In genomic region chr4:1726146-1726934, GRCh38 we compare ENCODE assay signal across 8 cellular contexts. TPM values are rescaled to one million over a fixed set of nuclear protein-coding genes. Genes with fewer than 3 reads are reported as not detected.
DNase-seq lines count a peak whose midpoint lies in the region; ATAC-seq and TF ChIP-seq lines count a peak whose summit lies in the region.

No MANE protein-coding gene starts in this region.

- CTCF ChIA-PET in BJ (lab: Yijun Ruan, JAX): interaction anchor here (0.8 to 11.5 kb wide), 13 partner anchors 8 to 371 kb away, joined by 3 to 167 read pairs (median 5); partner anchors contain the start of gene SLBP

- ATAC-seq in left colon (peak; percentile 69), GM19328 (IDR thresholded peaks at IDR 0.05; ENCODE audit: unreplicated experiment) (no peak)

- peak; percentile 98 for TF ChIP-seq CTCF in BJ (IDR thresholded peaks at IDR 0.05; ENCODE audit: insufficient read depth, low read depth, low read length)

- no peaks in the 10 kb centered on the region for H3K27me3 ChIP-seq in BJ (ENCODE audit: control insufficient read depth, insufficient read depth, low read length)

- intact Hi-C loops in left colon (cut with DNase I, micrococcal nuclease): loop anchor here in 1 of 2 donors (5.0 kb wide), 1 partner anchor 34 kb away; no protein-coding TSS in a partner anchor

- no peak overlapping the region for H3K4me3 ChIP-seq in BJ (ENCODE audit: low read depth, low read length)

- POLR2A ChIA-PET in BJ (lab: Charles Lee): no interaction called here

- DNase-seq in BJ (ENCODE audit: low read depth) (no peak), GOT3 (lab: John Stamatoyannopoulos, UW) (peak; percentile 30), NCI-H345 treated with DMSO at 0.1 percent for 48 hours (lab: John Stamatoyannopoulos, UW; ENCODE audit: unreplicated experiment) (peak; percentile 14), cerebellar cortex (ENCODE audit: low spot score) (peak; percentile 92), left colon (peak; percentile 83 to 94)
- peak; percentile 82 to 93 for DNase-seq in activated CD4-positive, alpha-beta T cell treated with anti-CD3 and anti-CD28 coated beads for 4 hours
- peak; percentile 91 for DNase-seq in stimulated activated CD4-positive, alpha-beta T cell treated with anti-CD3 and anti-CD28 coated beads, Interleukin-4, amount 100 ng/mL, for 1 hour

- peaks cover 9% of the 10 kb centered on the region for H3K36me3 ChIP-seq in BJ (ENCODE audit: control insufficient read depth, insufficient read depth, low read length)

RNA-seq across cellular contexts. Expression of gene TACC3, which starts 5.0 kb away (rescaled TPM):
- 13.8 and 24.0 TPM in 2 replicates for polyA plus RNA-seq in BJ (2011; rRNA removed)
- 11.8 and 15.6 TPM in 2 replicates for polyA minus RNA-seq in BJ (2011; rRNA and poly(A)+ RNA removed)
- 10 to 100 TPM in 1 of 2 donors, 1 to 10 TPM in 1; 8.9 to 18.3 TPM for total RNA-seq in left colon

RNA-seq across cellular contexts. Expression of gene TMEM129, which starts 5.2 kb away (rescaled TPM):
- 23.7 and 33.8 TPM in 2 replicates for polyA plus RNA-seq in BJ (2011; rRNA removed)
- polyA minus RNA-seq in BJ (2011; rRNA and poly(A)+ RNA removed): 14.7 and 19.5 TPM in 2 replicates
- 10 to 100 TPM; 51.1 to 60.3 TPM for total RNA-seq in left colon

RNA-seq across cellular contexts. Expression of gene SLBP, which starts 14.2 kb away (rescaled TPM):
- polyA plus RNA-seq in BJ (2011; rRNA removed): 36.9 and 56.7 TPM in 2 replicates
- 13.5 and 17.8 TPM in 2 replicates for polyA minus RNA-seq in BJ (2011; rRNA and poly(A)+ RNA removed)
- 10 to 100 TPM; 23.3 to 27.3 TPM for total RNA-seq in left colon

RNA-seq across cellular contexts. Expression of gene FAM53A, which starts 42.2 kb away (rescaled TPM):
- 2.0 and 3.7 TPM in 2 replicates for polyA plus RNA-seq in BJ (2011; rRNA removed)
- polyA minus RNA-seq in BJ (2011; rRNA and poly(A)+ RNA removed): 5.1 and 5.2 TPM in 2 replicates
- under 1 TPM; 0.49 to 0.61 TPM for total RNA-seq in left colon
